Comparison of ENCODE assay signal across 23 cellular contexts in genomic region chr6:16717275-16717942, GRCh38. TPM values are rescaled to one million over a fixed set of nuclear protein-coding genes. Genes with fewer than 3 reads are reported as not detected.
DNase-seq lines count a peak whose midpoint lies in the region; ATAC-seq and TF ChIP-seq lines count a peak whose summit lies in the region.
"Had no signal": no experiment of that assay in that cellular context is flagged by ENCODE, and none has a peak within 500 bp of the region (broad histone marks: within the 10 kb centered on the region; RNA-seq: fewer than 3 reads in every experiment).

No MANE protein-coding gene starts in this region.

- H3K4me1 ChIP-seq in ascending aorta (peaks cover 3 to 30% of the 10 kb centered on the region in 2 donors), neuronal stem cell (ENCODE audit: control insufficient read depth in 2 of 2, insufficient read depth in 1 of 2, low read depth in 1 of 2, low read length in 2 of 2) (peaks cover 9 to 26% of the 10 kb centered on the region in 2 donors)

- intact Hi-C loops in activated CD8-positive, alpha-beta T cell treated with anti-CD3 and anti-CD28 coated beads for 36 hours (cut with micrococcal nuclease) = no loop called here
- intact Hi-C loops in ascending aorta (cut with DNase I) = no loop called here

- CTCF ChIA-PET in activated CD8-positive, alpha-beta T cell treated with anti-CD3 and anti-CD28 coated beads for 36 hours (lab: Charles Lee) = interaction anchor here (0.7 to 3.5 kb wide), 4 partner anchors 14 to 202 kb away, joined by 3 to 13 read pairs (median 3); partner anchors contain the start of gene ATXN1
- CTCF ChIA-PET in activated CD8-positive, alpha-beta T cell treated with anti-CD3 and anti-CD28 coated beads, Interleukin-2, amount 10 ng/mL, durations not matched to agents 7 days and 5 days (lab: Charles Lee) = interaction anchor here (1.2 kb wide), 1 partner anchor 47 kb away, joined by 3 read pairs; no protein-coding TSS in a partner anchor

- no peak for TF ChIP-seq CTCF in activated CD8-positive, alpha-beta T cell treated with anti-CD3 and anti-CD28 coated beads for 36 hours (IDR thresholded peaks at IDR 0.05)
- no peak for TF ChIP-seq CTCF in ascending aorta (IDR thresholded peaks at IDR 0.05)

- peak overlapping the region; percentile 79 for H3K14ac ChIP-seq in neuronal stem cell (ENCODE audit: low read length)

- H3K4me1 Mint-ChIP-seq in activated CD8-positive, alpha-beta T cell treated with anti-CD3 and anti-CD28 coated beads for 36 hours (ENCODE audit: low read depth) = peaks cover 63% of the 10 kb centered on the region
- H3K4me1 Mint-ChIP-seq in activated CD8-positive, alpha-beta T cell treated with anti-CD3 and anti-CD28 coated beads, Interleukin-2, amount 10 ng/mL, durations not matched to agents 7 days and 5 days (ENCODE audit: low read depth) = peaks cover 29% of the 10 kb centered on the region
- H3K4me1 Mint-ChIP-seq in stimulated activated naive B cell treated with anti-CD40 and anti-IgM and Interleukin-4, amounts not matched to agents 10 μg/mL and 1 μg/mL and 100 μg/mL, for 72 hours = peaks cover 29 to 67% of the 10 kb centered on the region in 2 donors

- DNase-seq in activated CD8-positive, alpha-beta T cell treated with anti-CD3 and anti-CD28 coated beads for 36 hours = no peak
- no peak for DNase-seq in activated CD8-positive, alpha-beta T cell treated with anti-CD3 and anti-CD28 coated beads, Interleukin-2, amount 10 ng/mL, durations not matched to agents 7 days and 5 days
- DNase-seq in ascending aorta (ENCODE audit: low spot score in 2 of 2) (no peak), neuronal stem cell (ENCODE audit: low spot score) (no peak)
- no peak for DNase-seq in stimulated activated naive B cell treated with anti-CD40 and anti-IgM and Interleukin-4, amounts not matched to agents 10 μg/mL and 1 μg/mL and 100 μg/mL, for 72 hours
- DNase-seq in activated CD4-positive, alpha-beta T cell treated with anti-CD3 and anti-CD28 coated beads, Interleukin-2, amount 50 U/mL, for 1 hour = no peak
- DNase-seq: activated CD4-positive, alpha-beta T cell treated with anti-CD3 and anti-CD28 coated beads for 36 hours; activated CD8-positive, alpha-beta memory T cell treated with anti-CD3 and anti-CD28 coated beads, Interleukin-2, amount 10 ng/mL, durations not matched to agents 7 days and 5 days; DND-41; effector CD8-positive, alpha-beta T cell; erythroblast; foreskin fibroblast; left colon; NCI-H1092; NCI-H187 treated with DMSO at 0.1 percent for 48 hours; SK-N-SH; stimulated activated CD8-positive, alpha-beta memory T cell treated with anti-CD3 and anti-CD28 coated beads, Interleukin-4, amount 100 ng/mL, for 48 hours; T-helper 2 cell had no signal

- no peak overlapping the region for H4K8ac ChIP-seq in neuronal stem cell (ENCODE audit: low read depth, low read length)

- H3K27me3 ChIP-seq in ascending aorta (no peaks in the 10 kb centered on the region), neuronal stem cell (ENCODE audit: control insufficient read depth in 3 of 3, insufficient read depth in 3 of 3, low read depth in 1 of 3, low read length in 3 of 3) (no peaks in the 10 kb centered on the region)

- H2BK120ac ChIP-seq in neuronal stem cell (ENCODE audit: low read depth, low read length) = no peak overlapping the region

- H3K4me3 Mint-ChIP-seq in activated CD8-positive, alpha-beta T cell treated with anti-CD3 and anti-CD28 coated beads for 36 hours = no peak overlapping the region
- H3K4me3 Mint-ChIP-seq in activated CD8-positive, alpha-beta T cell treated with anti-CD3 and anti-CD28 coated beads, Interleukin-2, amount 10 ng/mL, durations not matched to agents 7 days and 5 days = no peak overlapping the region
- no peak overlapping the region for H3K4me3 Mint-ChIP-seq in stimulated activated naive B cell treated with anti-CD40 and anti-IgM and Interleukin-4, amounts not matched to agents 10 μg/mL and 1 μg/mL and 100 μg/mL, for 72 hours
- H3K4me3 Mint-ChIP-seq: activated CD4-positive, alpha-beta T cell treated with anti-CD3 and anti-CD28 coated beads for 36 hours; activated CD8-positive, alpha-beta memory T cell treated with anti-CD3 and anti-CD28 coated beads, Interleukin-2, amount 10 ng/mL, durations not matched to agents 7 days and 5 days; activated naive CD4-positive, alpha-beta T cell treated with anti-CD3 and anti-CD28 coated beads, Interleukin-2, amount 50 U/mL, for 24 hours; GM23338 had no signal

- no CpG with 5 or more reads among the region's 9 CpGs for WGBS in neuronal stem cell (ENCODE audit: extremely low coverage in 2 of 2, insufficient read length in 2 of 2, insufficient replicate concordance in 1 of 2), 2 donors

- H3K36me3 Mint-ChIP-seq in activated CD8-positive, alpha-beta T cell treated with anti-CD3 and anti-CD28 coated beads for 36 hours (ENCODE audit: low read depth) = peaks cover 22% of the 10 kb centered on the region
- H3K36me3 Mint-ChIP-seq in activated CD8-positive, alpha-beta T cell treated with anti-CD3 and anti-CD28 coated beads, Interleukin-2, amount 10 ng/mL, durations not matched to agents 7 days and 5 days (ENCODE audit: low read depth) = peaks cover 20% of the 10 kb centered on the region
- H3K36me3 Mint-ChIP-seq in stimulated activated naive B cell treated with anti-CD40 and anti-IgM and Interleukin-4, amounts not matched to agents 10 μg/mL and 1 μg/mL and 100 μg/mL, for 72 hours = peaks cover 36 to 51% of the 10 kb centered on the region in 2 donors

- no peak overlapping the region for H3K4ac ChIP-seq in neuronal stem cell (ENCODE audit: low read length)

- peak overlapping the region; percentile 46 for H3K23ac ChIP-seq in neuronal stem cell (ENCODE audit: low read depth, low read length, poor library complexity)

- H3K9me3 ChIP-seq in ascending aorta = no peaks in the 10 kb centered on the region
- no peaks in the 10 kb centered on the region for H3K9me3 ChIP-seq in neuronal stem cell (replicated peaks in 1 of 2; ENCODE audit: control insufficient read depth in 2 of 2, insufficient read depth in 1 of 2, low read depth in 1 of 2, low read length in 2 of 2)
- H3K9me3 ChIP-seq: SK-N-SH had no signal

- H3K9ac ChIP-seq in neuronal stem cell (ENCODE audit: low read depth, low read length, poor library complexity) = no peak overlapping the region
- H3K9ac ChIP-seq: SK-N-SH had no signal

- H3K4me2 ChIP-seq in neuronal stem cell (ENCODE audit: insufficient read depth, low read length, poor library complexity, severe bottlenecking) = no peak overlapping the region
- H3K4me2 ChIP-seq: GM23338, SK-N-SH had no signal

- no peaks in the 10 kb centered on the region for H3K27me3 Mint-ChIP-seq in activated CD8-positive, alpha-beta T cell treated with anti-CD3 and anti-CD28 coated beads for 36 hours
- H3K27me3 Mint-ChIP-seq in activated CD8-positive, alpha-beta T cell treated with anti-CD3 and anti-CD28 coated beads, Interleukin-2, amount 10 ng/mL, durations not matched to agents 7 days and 5 days (ENCODE audit: low read depth) = no peaks in the 10 kb centered on the region
- H3K27me3 Mint-ChIP-seq in stimulated activated naive B cell treated with anti-CD40 and anti-IgM and Interleukin-4, amounts not matched to agents 10 μg/mL and 1 μg/mL and 100 μg/mL, for 72 hours = no peaks in the 10 kb centered on the region
- H3K27me3 Mint-ChIP-seq: activated CD4-positive, alpha-beta T cell treated with anti-CD3 and anti-CD28 coated beads for 36 hours; activated CD8-positive, alpha-beta memory T cell treated with anti-CD3 and anti-CD28 coated beads, Interleukin-2, amount 10 ng/mL, durations not matched to agents 7 days and 5 days; activated naive CD4-positive, alpha-beta T cell treated with anti-CD3 and anti-CD28 coated beads, Interleukin-2, amount 50 U/mL, for 24 hours had no signal

- peak overlapping the region; percentile 50 for H4K91ac ChIP-seq in neuronal stem cell (ENCODE audit: low read depth, low read length, poor library complexity)

- no peak overlapping the region for H2AFZ ChIP-seq in neuronal stem cell (ENCODE audit: low read length)
- H2AFZ ChIP-seq: GM23338 had no signal

- ATAC-seq in activated CD8-positive, alpha-beta T cell treated with anti-CD3 and anti-CD28 coated beads for 36 hours = no peak
- no peak for ATAC-seq in activated CD8-positive, alpha-beta T cell treated with anti-CD3 and anti-CD28 coated beads, Interleukin-2, amount 10 ng/mL, durations not matched to agents 7 days and 5 days
- ATAC-seq in stimulated activated naive B cell treated with anti-CD40 and anti-IgM and Interleukin-4, amounts not matched to agents 10 μg/mL and 1 μg/mL and 100 μg/mL, for 72 hours (replicated peaks) = no peak
- ATAC-seq in HG03521 (IDR thresholded peaks at IDR 0.05; ENCODE audit: unreplicated experiment) (no peak), GM21825 (IDR thresholded peaks at IDR 0.05; ENCODE audit: unreplicated experiment) (no peak)
- ATAC-seq: activated CD4-positive, alpha-beta T cell treated with anti-CD3 and anti-CD28 coated beads for 36 hours; activated CD8-positive, alpha-beta memory T cell treated with anti-CD3 and anti-CD28 coated beads, Interleukin-2, amount 10 ng/mL, durations not matched to agents 7 days and 5 days; GM23338; left colon; sciatic nerve had no signal

- POLR2A ChIA-PET in activated CD8-positive, alpha-beta T cell treated with anti-CD3 and anti-CD28 coated beads for 36 hours (lab: Charles Lee) = interaction anchor here (0.9 kb wide), 1 partner anchor 15 kb away, joined by 4 read pairs; no protein-coding TSS in a partner anchor
- POLR2A ChIA-PET in activated CD8-positive, alpha-beta T cell treated with anti-CD3 and anti-CD28 coated beads, Interleukin-2, amount 10 ng/mL, durations not matched to agents 7 days and 5 days (lab: Charles Lee) = interaction anchor here (0.6 kb wide), 1 partner anchor 154 kb away, joined by 3 read pairs; no protein-coding TSS in a partner anchor

- H2AK5ac ChIP-seq in neuronal stem cell (ENCODE audit: low read depth, low read length) = no peak overlapping the region

- H3K27ac Mint-ChIP-seq in activated CD8-positive, alpha-beta T cell treated with anti-CD3 and anti-CD28 coated beads for 36 hours = peak overlapping the region; percentile 44
- H3K27ac Mint-ChIP-seq in activated CD8-positive, alpha-beta T cell treated with anti-CD3 and anti-CD28 coated beads, Interleukin-2, amount 10 ng/mL, durations not matched to agents 7 days and 5 days = no peak overlapping the region
- H3K27ac Mint-ChIP-seq in stimulated activated naive B cell treated with anti-CD40 and anti-IgM and Interleukin-4, amounts not matched to agents 10 μg/mL and 1 μg/mL and 100 μg/mL, for 72 hours = peak overlapping the region; percentile 11
- H3K27ac Mint-ChIP-seq: activated CD4-positive, alpha-beta T cell treated with anti-CD3 and anti-CD28 coated beads for 36 hours; activated CD8-positive, alpha-beta memory T cell treated with anti-CD3 and anti-CD28 coated beads, Interleukin-2, amount 10 ng/mL, durations not matched to agents 7 days and 5 days; activated naive CD4-positive, alpha-beta T cell treated with anti-CD3 and anti-CD28 coated beads, Interleukin-2, amount 50 U/mL, for 24 hours; GM23338 had no signal

- no peak overlapping the region for H2BK12ac ChIP-seq in neuronal stem cell (ENCODE audit: low read length)

- no peaks in the 10 kb centered on the region for H3K79me1 ChIP-seq in neuronal stem cell (ENCODE audit: low read depth, low read length)

- H3K9me3 Mint-ChIP-seq in activated CD8-positive, alpha-beta T cell treated with anti-CD3 and anti-CD28 coated beads for 36 hours = no peaks in the 10 kb centered on the region
- H3K9me3 Mint-ChIP-seq in activated CD8-positive, alpha-beta T cell treated with anti-CD3 and anti-CD28 coated beads, Interleukin-2, amount 10 ng/mL, durations not matched to agents 7 days and 5 days (ENCODE audit: insufficient read depth) = no peaks in the 10 kb centered on the region
- H3K9me3 Mint-ChIP-seq in stimulated activated naive B cell treated with anti-CD40 and anti-IgM and Interleukin-4, amounts not matched to agents 10 μg/mL and 1 μg/mL and 100 μg/mL, for 72 hours = peaks cover 0 to 1% of the 10 kb centered on the region in 2 donors
- H3K9me3 Mint-ChIP-seq: activated naive CD4-positive, alpha-beta T cell treated with anti-CD3 and anti-CD28 coated beads, Interleukin-2, amount 50 U/mL, for 24 hours; GM23338 had no signal

- peak overlapping the region; percentile 50 for H3K27ac ChIP-seq in ascending aorta
- no peak overlapping the region for H3K27ac ChIP-seq in neuronal stem cell (replicated peaks; ENCODE audit: low read length)

- no peak overlapping the region for H2BK15ac ChIP-seq in neuronal stem cell (ENCODE audit: low read length)

- H3K4me3 ChIP-seq in ascending aorta (peak overlapping the region in 1 of 2 donors; percentile 27), neuronal stem cell (ENCODE audit: low read length in 2 of 2) (no peak overlapping the region)
- H3K4me3 ChIP-seq: GM23338 had no signal

- no peak overlapping the region for H2BK5ac ChIP-seq in neuronal stem cell (ENCODE audit: low read length)

- H3K18ac ChIP-seq in neuronal stem cell (ENCODE audit: low read length) = peak overlapping the region; percentile 33

- H3K36me3 ChIP-seq in ascending aorta (no peaks in the 10 kb centered on the region), neuronal stem cell (replicated peaks in 1 of 2; ENCODE audit: control insufficient read depth in 2 of 2, insufficient read depth in 2 of 2, low read length in 2 of 2) (no peaks in the 10 kb centered on the region)

RNA-seq across cellular contexts. Expression of gene ATXN1, which starts 43.9 kb away (rescaled TPM):
- total RNA-seq in activated CD8-positive, alpha-beta T cell treated with anti-CD3 and anti-CD28 coated beads for 36 hours = 10 to 100 TPM; 35.4 to 40.8 TPM
- total RNA-seq in activated CD8-positive, alpha-beta T cell treated with anti-CD3 and anti-CD28 coated beads, Interleukin-2, amount 10 ng/mL, durations not matched to agents 7 days and 5 days = 10 to 100 TPM; 36.7 to 42.9 TPM
- total RNA-seq in ascending aorta = 68.3 TPM
- polyA plus RNA-seq in neuronal stem cell (2013, experiment 1 of 2) = 1.3 TPM
- 1.9 TPM for polyA plus RNA-seq in neuronal stem cell (2013, experiment 2 of 2)
